In the genomic region with DNA sequence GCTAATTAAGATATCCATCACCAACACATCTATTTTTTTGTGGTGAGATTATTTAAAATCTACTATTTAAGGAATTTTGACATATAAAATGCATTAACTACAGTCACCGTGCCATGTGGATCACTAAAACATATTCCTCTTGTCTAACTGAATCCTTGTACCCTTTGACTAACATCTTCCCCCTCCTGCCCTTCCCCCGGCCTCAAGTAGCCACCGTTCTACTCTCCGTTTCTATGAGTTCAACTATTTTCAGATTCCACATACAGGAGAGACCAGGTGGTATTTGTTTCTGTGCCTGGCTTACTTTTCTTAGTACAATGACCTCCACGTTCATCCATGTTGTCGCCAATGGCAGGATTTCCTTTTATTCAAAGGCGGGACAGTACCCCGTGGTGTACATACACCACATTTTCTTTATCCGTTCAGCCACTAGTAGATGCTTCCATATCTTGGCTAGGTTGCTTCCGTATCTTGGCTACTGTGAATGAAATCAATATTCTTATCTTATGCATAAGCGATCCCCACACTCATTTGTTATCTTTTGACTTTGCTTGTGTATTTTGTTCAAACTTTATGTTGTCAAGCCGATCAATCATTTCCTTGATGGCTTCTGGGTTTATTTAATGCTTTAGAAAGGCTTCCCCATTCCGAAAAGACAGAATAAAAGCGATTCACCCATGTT, we compare ENCODE assay signal across 2 cellular contexts.
TF ChIP-seq lines count a peak whose summit lies in the region.

No MANE protein-coding gene starts in this region.

TF ChIP-seq in K562, 482 proteins besides CTCF, POLR2A, EP300 and RAD21 (continued from another document):
- TF ChIP-seq USF1 (CRISPR knock-in tag; IDR thresholded peaks at IDR 0.05) = no peak
- no peak for TF ChIP-seq CCNT2 (IDR thresholded peaks at IDR 0.05; ENCODE audit: borderline replicate concordance, extremely low read depth, insufficient read length, low read depth, low read length)
- peak; percentile 19; the same call in 1 of the 2 replicates for TF ChIP-seq CBFA2T2 (conservative IDR thresholded peaks at IDR 0.05)
- TF ChIP-seq CBFA2T3 (IDR thresholded peaks at IDR 0.05) = peak; percentile 66
- no peak for TF ChIP-seq IRF1 (CRISPR knock-in tag; IDR thresholded peaks at IDR 0.05; ENCODE audit: borderline replicate concordance)
- TF ChIP-seq, protein P1, sequence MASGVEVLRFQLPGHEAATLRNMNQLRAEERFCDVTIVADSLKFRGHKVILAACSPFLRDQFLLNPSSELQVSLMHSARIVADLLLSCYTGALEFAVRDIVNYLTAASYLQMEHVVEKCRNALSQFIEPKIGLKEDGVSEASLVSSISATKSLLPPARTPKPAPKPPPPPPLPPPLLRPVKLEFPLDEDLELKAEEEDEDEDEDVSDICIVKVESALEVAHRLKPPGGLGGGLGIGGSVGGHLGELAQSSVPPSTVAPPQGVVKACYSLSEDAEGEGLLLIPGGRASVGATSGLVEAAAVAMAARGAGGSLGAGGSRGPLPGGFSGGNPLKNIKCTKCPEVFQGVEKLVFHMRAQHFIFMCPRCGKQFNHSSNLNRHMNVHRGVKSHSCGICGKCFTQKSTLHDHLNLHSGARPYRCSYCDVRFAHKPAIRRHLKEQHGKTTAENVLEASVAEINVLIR (CRISPR knock-in tag; IDR thresholded peaks at IDR 0.05) = no peak
- 0 out of 2 replicates have a peak, but pooled peaks have one; percentile 5 for TF ChIP-seq TAL1 (IDR thresholded peaks at IDR 0.05)
- peak; percentile 37; the same call in 1 of the 2 replicates for TF ChIP-seq ARID1B (IDR thresholded peaks at IDR 0.05)
- no peak for TF ChIP-seq LCOR (CRISPR knock-in tag; IDR thresholded peaks at IDR 0.05)
- TF ChIP-seq ZNF121 (CRISPR knock-in tag; conservative IDR thresholded peaks at IDR 0.05) = no peak
- TF ChIP-seq HNRNPUL1 (IDR thresholded peaks at IDR 0.05; ENCODE audit: low read length) = no peak
- TF ChIP-seq SAFB (IDR thresholded peaks at IDR 0.05; ENCODE audit: borderline replicate concordance, low read depth, low read length) = no peak

TF ChIP-seq in liver, 16 proteins besides CTCF, POLR2A, EP300 and RAD21 (continued from another document):
- TF ChIP-seq, protein P2, sequence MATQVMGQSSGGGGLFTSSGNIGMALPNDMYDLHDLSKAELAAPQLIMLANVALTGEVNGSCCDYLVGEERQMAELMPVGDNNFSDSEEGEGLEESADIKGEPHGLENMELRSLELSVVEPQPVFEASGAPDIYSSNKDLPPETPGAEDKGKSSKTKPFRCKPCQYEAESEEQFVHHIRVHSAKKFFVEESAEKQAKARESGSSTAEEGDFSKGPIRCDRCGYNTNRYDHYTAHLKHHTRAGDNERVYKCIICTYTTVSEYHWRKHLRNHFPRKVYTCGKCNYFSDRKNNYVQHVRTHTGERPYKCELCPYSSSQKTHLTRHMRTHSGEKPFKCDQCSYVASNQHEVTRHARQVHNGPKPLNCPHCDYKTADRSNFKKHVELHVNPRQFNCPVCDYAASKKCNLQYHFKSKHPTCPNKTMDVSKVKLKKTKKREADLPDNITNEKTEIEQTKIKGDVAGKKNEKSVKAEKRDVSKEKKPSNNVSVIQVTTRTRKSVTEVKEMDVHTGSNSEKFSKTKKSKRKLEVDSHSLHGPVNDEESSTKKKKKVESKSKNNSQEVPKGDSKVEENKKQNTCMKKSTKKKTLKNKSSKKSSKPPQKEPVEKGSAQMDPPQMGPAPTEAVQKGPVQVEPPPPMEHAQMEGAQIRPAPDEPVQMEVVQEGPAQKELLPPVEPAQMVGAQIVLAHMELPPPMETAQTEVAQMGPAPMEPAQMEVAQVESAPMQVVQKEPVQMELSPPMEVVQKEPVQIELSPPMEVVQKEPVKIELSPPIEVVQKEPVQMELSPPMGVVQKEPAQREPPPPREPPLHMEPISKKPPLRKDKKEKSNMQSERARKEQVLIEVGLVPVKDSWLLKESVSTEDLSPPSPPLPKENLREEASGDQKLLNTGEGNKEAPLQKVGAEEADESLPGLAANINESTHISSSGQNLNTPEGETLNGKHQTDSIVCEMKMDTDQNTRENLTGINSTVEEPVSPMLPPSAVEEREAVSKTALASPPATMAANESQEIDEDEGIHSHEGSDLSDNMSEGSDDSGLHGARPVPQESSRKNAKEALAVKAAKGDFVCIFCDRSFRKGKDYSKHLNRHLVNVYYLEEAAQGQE (IDR thresholded peaks at IDR 0.05) = no peak
- no peak for TF ChIP-seq JUND (IDR thresholded peaks at IDR 0.05)
- no peak for TF ChIP-seq FOXA1 (IDR thresholded peaks at IDR 0.05)
- no peak for TF ChIP-seq RXRA (IDR thresholded peaks at IDR 0.05)
- TF ChIP-seq YY1 (IDR thresholded peaks at IDR 0.05) = no peak
- no peak for TF ChIP-seq HNF4A (conservative IDR thresholded peaks at IDR 0.05)
- TF ChIP-seq HNF4G (IDR thresholded peaks at IDR 0.05) = no peak
- TF ChIP-seq FOXA2 (IDR thresholded peaks at IDR 0.05) = no peak
- no peak for TF ChIP-seq SP1 (IDR thresholded peaks at IDR 0.05)
- no peak for TF ChIP-seq GABPA (IDR thresholded peaks at IDR 0.05 in 1 of 2, conservative IDR thresholded peaks at IDR 0.05 in 1 of 2)
- TF ChIP-seq NR2F2 (IDR thresholded peaks at IDR 0.05) = no peak
